9 cellular contexts compared by ENCODE assay signal in the genomic region with DNA sequence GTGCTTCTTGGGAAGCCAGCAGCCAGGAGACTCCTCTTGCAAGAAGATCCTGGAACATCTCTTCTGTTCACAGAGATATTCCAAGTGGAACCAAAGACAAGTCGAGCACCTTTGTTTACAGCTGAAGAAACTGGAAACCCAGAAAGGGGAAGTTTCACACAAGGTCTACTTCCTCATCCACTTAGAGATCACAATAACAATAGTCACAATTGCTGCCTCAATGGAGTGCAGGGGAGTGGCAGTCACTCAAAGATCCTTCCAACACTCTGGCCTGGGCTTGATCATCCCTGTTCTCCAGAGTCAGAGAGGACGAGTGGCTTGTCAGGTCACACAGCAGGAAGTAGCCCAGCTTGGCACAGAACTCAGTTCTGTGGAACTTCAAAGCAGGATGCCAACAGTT. TPM values are rescaled to one million over a fixed set of nuclear protein-coding genes. Genes with fewer than 3 reads are reported as not detected.
A peak's percentile ranks its signal among the peaks of the same experiment; 100 is the strongest.
DNase-seq lines count a peak whose midpoint lies in the region; ATAC-seq and TF ChIP-seq lines count a peak whose summit lies in the region.
"Had no signal": no experiment of that assay in that cellular context is flagged by ENCODE, and none has a peak within 500 bp of the region (broad histone marks: within the 10 kb centered on the region; RNA-seq: fewer than 3 reads in every experiment).

No MANE protein-coding gene starts in this region.

- peak; percentile 51 for ATAC-seq in GM19025 (IDR thresholded peaks at IDR 0.05; ENCODE audit: low read depth, unreplicated experiment)
- ATAC-seq in HG02870 (IDR thresholded peaks at IDR 0.05; ENCODE audit: unreplicated experiment): peak; percentile 77
- ATAC-seq in mucosa of descending colon: peak; percentile 80
- ATAC-seq in gastroesophageal sphincter: no peak

- peaks cover 3% of the 10 kb centered on the region for H3K4me1 ChIP-seq in NT2/D1 (ENCODE audit: insufficient read depth, insufficient read length)
- H3K4me1 ChIP-seq in mucosa of descending colon (ENCODE audit: low read depth): peaks cover 2% of the 10 kb centered on the region
- no peaks in the 10 kb centered on the region for H3K4me1 ChIP-seq in gastroesophageal sphincter

- no peak for TF ChIP-seq CTCF in mucosa of descending colon (IDR thresholded peaks at IDR 0.05)
- TF ChIP-seq CTCF in gastroesophageal sphincter (IDR thresholded peaks at IDR 0.05): no peak

- 40% methylated on average over 1 of the region's 2 CpGs; no CpG with 5 or more reads in 1 of the 2 donors for WGBS in gastroesophageal sphincter (ENCODE audit: low coverage in 1 of 2), 2 donors

- no peaks in the 10 kb centered on the region for H3K36me3 ChIP-seq in NT2/D1 (ENCODE audit: insufficient read depth, insufficient read length, low read length)
- no peaks in the 10 kb centered on the region for H3K36me3 ChIP-seq in mucosa of descending colon (ENCODE audit: low read depth)
- no peaks in the 10 kb centered on the region for H3K36me3 ChIP-seq in gastroesophageal sphincter

- no peak for TF ChIP-seq EP300 in gastroesophageal sphincter (IDR thresholded peaks at IDR 0.05)

- H3K27ac ChIP-seq in gastroesophageal sphincter: no peak overlapping the region

- H3K9me3 ChIP-seq in NT2/D1 (ENCODE audit: insufficient read depth, low read length) (no peaks in the 10 kb centered on the region), mucosa of descending colon (no peaks in the 10 kb centered on the region), gastroesophageal sphincter (no peaks in the 10 kb centered on the region)

- H3K4me3 ChIP-seq in NT2/D1 (ENCODE audit: insufficient read length, low read depth) (no peak overlapping the region), mucosa of descending colon (no peak overlapping the region), gastroesophageal sphincter (no peak overlapping the region)

- H3K27me3 ChIP-seq in NT2/D1 (ENCODE audit: insufficient read depth, insufficient read length): no peaks in the 10 kb centered on the region
- no peaks in the 10 kb centered on the region for H3K27me3 ChIP-seq in gastroesophageal sphincter

- DNase-seq in NT2/D1 (ENCODE audit: low read depth, low spot score) (peak; percentile 39), mucosa of descending colon (peak in 1 of 3 donors; percentile 24), erythroblast (lab: John Stamatoyannopoulos, UW) (no peak), H4 (ENCODE audit: low spot score) (no peak), mesenteric fat pad (ENCODE audit: low spot score) (no peak)
- DNase-seq: posterior cingulate gyrus had no signal

- TF ChIP-seq POLR2A in gastroesophageal sphincter (IDR thresholded peaks at IDR 0.05) (no peak), erythroblast (IDR thresholded peaks at IDR 0.05; ENCODE audit: low read length) (no peak)

- no peak overlapping the region for H3K9ac ChIP-seq in NT2/D1 (ENCODE audit: insufficient read length, low read depth)

- intact Hi-C loops in mucosa of descending colon (cut with DNase I, micrococcal nuclease): no loop called here

RNA-seq across cellular contexts. Expression of a gene that starts 46.9 kb away (rescaled TPM):
- total RNA-seq in mucosa of descending colon (10 to 100 TPM; 26.8 to 36.2 (median 27.1) TPM), gastroesophageal sphincter (10 to 100 TPM; 27.2 to 31.8 (median 30.9) TPM), mesenteric fat pad (27.6 TPM)
- 38.3 and 41.1 TPM in 2 replicates for total RNA-seq in H4 (2014; rRNA removed; shearing (Covaris generic))
